ENCODE assay signal across 1 cellular context in genomic region chr15:53843869-53844569, GRCh38.
TF ChIP-seq lines count a peak whose summit lies in the region.

No MANE protein-coding gene starts in this region.

TF ChIP-seq in HepG2, 621 proteins besides CTCF, POLR2A, EP300 and RAD21 (continued from another document and continues in another):
- TF ChIP-seq PRDM10 (CRISPR knock-in tag; IDR thresholded peaks at IDR 0.05; ENCODE audit: low read depth) (no peak; the same call in 1 of the 2 replicates), ZFY (CRISPR knock-in tag; IDR thresholded peaks at IDR 0.05) (no peak), ZNF282 (IDR thresholded peaks at IDR 0.05; ENCODE audit: partially characterized antibody) (no peak), NAIF1 (CRISPR knock-in tag; IDR thresholded peaks at IDR 0.05; ENCODE audit: borderline replicate concordance) (no peak), U2AF2 (IDR thresholded peaks at IDR 0.05; ENCODE audit: low read depth, low read length) (no peak), SIN3A (IDR thresholded peaks at IDR 0.05; ENCODE audit: borderline replicate concordance, low read depth, low read length) (no peak), ZNF780A (CRISPR knock-in tag; IDR thresholded peaks at IDR 0.05) (no peak), TBP (CRISPR knock-in tag; IDR thresholded peaks at IDR 0.05) (no peak), ZNF275 (CRISPR knock-in tag; IDR thresholded peaks at IDR 0.05; ENCODE audit: borderline replicate concordance) (0 out of 2 replicates have a peak, but pooled peaks have one; percentile 32), DBP (CRISPR knock-in tag; IDR thresholded peaks at IDR 0.05; ENCODE audit: not compliant biosample characterization) (no peak), ZBTB8A (CRISPR knock-in tag; IDR thresholded peaks at IDR 0.05; ENCODE audit: borderline replicate concordance, low read depth) (no peak), RFXAP (CRISPR knock-in tag; IDR thresholded peaks at IDR 0.05; ENCODE audit: borderline replicate concordance) (0 out of 2 replicates have a peak, but pooled peaks have one; percentile 72), ZMYM3 (CRISPR knock-in tag; IDR thresholded peaks at IDR 0.05) (no peak), KDM3A (CRISPR knock-in tag; IDR thresholded peaks at IDR 0.05; ENCODE audit: low read depth) (no peak), ZNF782 (CRISPR knock-in tag; IDR thresholded peaks at IDR 0.05; ENCODE audit: borderline replicate concordance) (no peak), TAF1 (CRISPR knock-in tag; IDR thresholded peaks at IDR 0.05) (no peak), JARID2 (CRISPR knock-in tag; IDR thresholded peaks at IDR 0.05; ENCODE audit: insufficient replicate concordance) (no peak), ATF7-NPFF (CRISPR knock-in tag; IDR thresholded peaks at IDR 0.05; ENCODE audit: low read depth) (no peak), LCORL (IDR thresholded peaks at IDR 0.05) (no peak), LCORL (CRISPR knock-in tag; IDR thresholded peaks at IDR 0.05) (no peak), SIN3B (IDR thresholded peaks at IDR 0.05; ENCODE audit: low read length) (no peak), BHLHE40 (IDR thresholded peaks at IDR 0.05; ENCODE audit: low read length) (no peak), KDM2A (CRISPR knock-in tag; IDR thresholded peaks at IDR 0.05; ENCODE audit: borderline replicate concordance, low read depth) (no peak), BCLAF1 (IDR thresholded peaks at IDR 0.05) (no peak), DDIT3 (CRISPR knock-in tag; IDR thresholded peaks at IDR 0.05) (peak; percentile 32; the same call in 1 of the 2 replicates), ZNF292 (CRISPR knock-in tag; IDR thresholded peaks at IDR 0.05; ENCODE audit: borderline replicate concordance, low read depth) (no peak), ZNF614 (CRISPR knock-in tag; IDR thresholded peaks at IDR 0.05; ENCODE audit: borderline replicate concordance) (peak; percentile 85), ATRX (CRISPR knock-in tag; IDR thresholded peaks at IDR 0.05; ENCODE audit: borderline replicate concordance) (no peak), HOXA7 (CRISPR knock-in tag; IDR thresholded peaks at IDR 0.05) (no peak), TBX3 (IDR thresholded peaks at IDR 0.05; ENCODE audit: borderline replicate concordance) (no peak), ERF (CRISPR knock-in tag; IDR thresholded peaks at IDR 0.05) (peak; percentile 61), RXRB (CRISPR knock-in tag; IDR thresholded peaks at IDR 0.05; ENCODE audit: borderline replicate concordance) (peak; percentile 83), RFX1 (IDR thresholded peaks at IDR 0.05) (no peak), ZNF12 (CRISPR knock-in tag; IDR thresholded peaks at IDR 0.05) (no peak), PAX8 (CRISPR knock-in tag; IDR thresholded peaks at IDR 0.05; ENCODE audit: borderline replicate concordance) (no peak), GFI1 (CRISPR knock-in tag; IDR thresholded peaks at IDR 0.05; ENCODE audit: borderline replicate concordance) (peak; percentile 62), NR2F2 (IDR thresholded peaks at IDR 0.05; ENCODE audit: borderline replicate concordance, low read depth) (no peak; the same call in 1 of the 2 replicates), KLF9 (CRISPR knock-in tag; IDR thresholded peaks at IDR 0.05; ENCODE audit: low read depth) (no peak), KMT2B (CRISPR knock-in tag; IDR thresholded peaks at IDR 0.05) (peak; percentile 57; the same call in 1 of the 2 replicates), FOXO1 (CRISPR knock-in tag; IDR thresholded peaks at IDR 0.05) (peak; percentile 86), IKZF1 (IDR thresholded peaks at IDR 0.05) (no peak), GPN1 (CRISPR knock-in tag; IDR thresholded peaks at IDR 0.05; ENCODE audit: borderline replicate concordance) (no peak)
- TF ChIP-seq, protein P1, sequence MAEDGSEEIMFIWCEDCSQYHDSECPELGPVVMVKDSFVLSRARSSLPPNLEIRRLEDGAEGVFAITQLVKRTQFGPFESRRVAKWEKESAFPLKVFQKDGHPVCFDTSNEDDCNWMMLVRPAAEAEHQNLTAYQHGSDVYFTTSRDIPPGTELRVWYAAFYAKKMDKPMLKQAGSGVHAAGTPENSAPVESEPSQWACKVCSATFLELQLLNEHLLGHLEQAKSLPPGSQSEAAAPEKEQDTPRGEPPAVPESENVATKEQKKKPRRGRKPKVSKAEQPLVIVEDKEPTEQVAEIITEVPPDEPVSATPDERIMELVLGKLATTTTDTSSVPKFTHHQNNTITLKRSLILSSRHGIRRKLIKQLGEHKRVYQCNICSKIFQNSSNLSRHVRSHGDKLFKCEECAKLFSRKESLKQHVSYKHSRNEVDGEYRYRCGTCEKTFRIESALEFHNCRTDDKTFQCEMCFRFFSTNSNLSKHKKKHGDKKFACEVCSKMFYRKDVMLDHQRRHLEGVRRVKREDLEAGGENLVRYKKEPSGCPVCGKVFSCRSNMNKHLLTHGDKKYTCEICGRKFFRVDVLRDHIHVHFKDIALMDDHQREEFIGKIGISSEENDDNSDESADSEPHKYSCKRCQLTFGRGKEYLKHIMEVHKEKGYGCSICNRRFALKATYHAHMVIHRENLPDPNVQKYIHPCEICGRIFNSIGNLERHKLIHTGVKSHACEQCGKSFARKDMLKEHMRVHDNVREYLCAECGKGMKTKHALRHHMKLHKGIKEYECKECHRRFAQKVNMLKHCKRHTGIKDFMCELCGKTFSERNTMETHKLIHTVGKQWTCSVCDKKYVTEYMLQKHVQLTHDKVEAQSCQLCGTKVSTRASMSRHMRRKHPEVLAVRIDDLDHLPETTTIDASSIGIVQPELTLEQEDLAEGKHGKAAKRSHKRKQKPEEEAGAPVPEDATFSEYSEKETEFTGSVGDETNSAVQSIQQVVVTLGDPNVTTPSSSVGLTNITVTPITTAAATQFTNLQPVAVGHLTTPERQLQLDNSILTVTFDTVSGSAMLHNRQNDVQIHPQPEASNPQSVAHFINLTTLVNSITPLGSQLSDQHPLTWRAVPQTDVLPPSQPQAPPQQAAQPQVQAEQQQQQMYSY (CRISPR knock-in tag; IDR thresholded peaks at IDR 0.05), result no peak
- TF ChIP-seq, protein P2, sequence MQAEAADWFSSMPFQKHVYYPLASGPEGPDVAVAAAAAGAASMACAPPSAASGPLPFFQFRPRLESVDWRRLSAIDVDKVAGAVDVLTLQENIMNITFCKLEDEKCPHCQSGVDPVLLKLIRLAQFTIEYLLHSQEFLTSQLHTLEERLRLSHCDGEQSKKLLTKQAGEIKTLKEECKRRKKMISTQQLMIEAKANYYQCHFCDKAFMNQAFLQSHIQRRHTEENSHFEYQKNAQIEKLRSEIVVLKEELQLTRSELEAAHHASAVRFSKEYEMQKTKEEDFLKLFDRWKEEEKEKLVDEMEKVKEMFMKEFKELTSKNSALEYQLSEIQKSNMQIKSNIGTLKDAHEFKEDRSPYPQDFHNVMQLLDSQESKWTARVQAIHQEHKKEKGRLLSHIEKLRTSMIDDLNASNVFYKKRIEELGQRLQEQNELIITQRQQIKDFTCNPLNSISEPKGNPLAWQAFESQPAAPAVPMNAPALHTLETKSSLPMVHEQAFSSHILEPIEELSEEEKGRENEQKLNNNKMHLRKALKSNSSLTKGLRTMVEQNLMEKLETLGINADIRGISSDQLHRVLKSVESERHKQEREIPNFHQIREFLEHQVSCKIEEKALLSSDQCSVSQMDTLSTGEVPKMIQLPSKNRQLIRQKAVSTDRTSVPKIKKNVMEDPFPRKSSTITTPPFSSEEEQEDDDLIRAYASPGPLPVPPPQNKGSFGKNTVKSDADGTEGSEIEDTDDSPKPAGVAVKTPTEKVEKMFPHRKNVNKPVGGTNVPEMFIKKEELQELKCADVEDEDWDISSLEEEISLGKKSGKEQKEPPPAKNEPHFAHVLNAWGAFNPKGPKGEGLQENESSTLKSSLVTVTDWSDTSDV (CRISPR knock-in tag; IDR thresholded peaks at IDR 0.05), result no peak
- TF ChIP-seq, protein P3, sequence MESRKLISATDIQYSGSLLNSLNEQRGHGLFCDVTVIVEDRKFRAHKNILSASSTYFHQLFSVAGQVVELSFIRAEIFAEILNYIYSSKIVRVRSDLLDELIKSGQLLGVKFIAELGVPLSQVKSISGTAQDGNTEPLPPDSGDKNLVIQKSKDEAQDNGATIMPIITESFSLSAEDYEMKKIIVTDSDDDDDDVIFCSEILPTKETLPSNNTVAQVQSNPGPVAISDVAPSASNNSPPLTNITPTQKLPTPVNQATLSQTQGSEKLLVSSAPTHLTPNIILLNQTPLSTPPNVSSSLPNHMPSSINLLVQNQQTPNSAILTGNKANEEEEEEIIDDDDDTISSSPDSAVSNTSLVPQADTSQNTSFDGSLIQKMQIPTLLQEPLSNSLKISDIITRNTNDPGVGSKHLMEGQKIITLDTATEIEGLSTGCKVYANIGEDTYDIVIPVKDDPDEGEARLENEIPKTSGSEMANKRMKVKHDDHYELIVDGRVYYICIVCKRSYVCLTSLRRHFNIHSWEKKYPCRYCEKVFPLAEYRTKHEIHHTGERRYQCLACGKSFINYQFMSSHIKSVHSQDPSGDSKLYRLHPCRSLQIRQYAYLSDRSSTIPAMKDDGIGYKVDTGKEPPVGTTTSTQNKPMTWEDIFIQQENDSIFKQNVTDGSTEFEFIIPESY (CRISPR knock-in tag; IDR thresholded peaks at IDR 0.05), result no peak
- TF ChIP-seq, protein P4, sequence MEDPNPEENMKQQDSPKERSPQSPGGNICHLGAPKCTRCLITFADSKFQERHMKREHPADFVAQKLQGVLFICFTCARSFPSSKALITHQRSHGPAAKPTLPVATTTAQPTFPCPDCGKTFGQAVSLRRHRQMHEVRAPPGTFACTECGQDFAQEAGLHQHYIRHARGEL (CRISPR knock-in tag; IDR thresholded peaks at IDR 0.05), result no peak
